In the genomic region with DNA sequence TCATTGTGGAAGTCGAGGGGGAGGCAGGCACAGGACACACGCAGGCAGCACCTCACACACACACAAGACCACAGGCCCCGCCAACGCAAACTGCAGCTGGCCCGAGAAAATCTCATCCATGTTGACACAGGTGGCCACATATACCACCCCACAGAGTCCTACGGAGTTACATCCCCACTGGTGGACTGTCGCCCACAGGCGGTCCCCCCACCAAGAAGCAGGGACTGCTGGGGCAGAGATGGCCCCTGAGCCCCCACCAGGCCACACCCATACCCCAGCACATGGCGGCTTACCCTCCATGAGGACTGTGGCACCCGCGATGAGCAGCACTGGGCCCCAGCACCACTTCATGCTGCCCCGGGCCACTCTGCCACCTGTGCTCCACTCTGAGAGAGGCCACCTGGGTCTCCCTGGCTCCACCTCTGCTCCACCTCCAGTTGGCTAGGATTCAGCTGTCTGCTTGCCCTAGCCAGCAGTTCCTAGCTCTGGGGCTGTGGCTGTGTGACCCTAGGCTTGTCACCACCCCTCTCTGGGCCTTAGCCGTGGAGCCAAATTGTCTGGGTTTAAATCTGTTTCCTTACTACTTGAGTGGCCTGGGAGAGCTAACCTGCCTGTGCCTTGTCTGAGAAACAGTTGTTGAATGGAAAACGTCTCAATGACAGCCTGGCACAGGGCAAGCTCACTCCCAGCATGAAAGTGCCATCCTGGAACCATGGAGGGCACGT, we compare ENCODE assay signal across 2 cellular contexts.
TF ChIP-seq lines count a peak whose summit lies in the region.

A gene (minus strand): TSS at position 485 of the 725 bp plus-strand sequence. CDS start 134 bp downstream, at position 351.

TF ChIP-seq in HCT116, 20 proteins besides CTCF, POLR2A, EP300 and RAD21:
- no peak for TF ChIP-seq SP1 (IDR thresholded peaks at IDR 0.05; ENCODE audit: low read depth)
- TF ChIP-seq ZFX (IDR thresholded peaks at IDR 0.05) = no peak
- no peak for TF ChIP-seq TCF7L2 (IDR thresholded peaks at IDR 0.05; ENCODE audit: borderline replicate concordance, extremely low read depth, insufficient read depth, insufficient read length)
- TF ChIP-seq SIN3A (IDR thresholded peaks at IDR 0.05; ENCODE audit: low read depth) = no peak

TF ChIP-seq in WTC11, 78 proteins besides CTCF, POLR2A, EP300 and RAD21:
- TF ChIP-seq, protein P1, sequence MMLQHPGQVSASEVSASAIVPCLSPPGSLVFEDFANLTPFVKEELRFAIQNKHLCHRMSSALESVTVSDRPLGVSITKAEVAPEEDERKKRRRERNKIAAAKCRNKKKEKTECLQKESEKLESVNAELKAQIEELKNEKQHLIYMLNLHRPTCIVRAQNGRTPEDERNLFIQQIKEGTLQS (CRISPR knock-in tag; conservative IDR thresholded peaks at IDR 0.05) = no peak
- TF ChIP-seq ZNF219 (CRISPR knock-in tag; IDR thresholded peaks at IDR 0.05; ENCODE audit: borderline replicate concordance) = no peak
- no peak for TF ChIP-seq CBFB (CRISPR knock-in tag; IDR thresholded peaks at IDR 0.05; ENCODE audit: low read depth)
- no peak for TF ChIP-seq ZNF423 (CRISPR knock-in tag; IDR thresholded peaks at IDR 0.05)
